In genomic region chr7:141915565-141915964, GRCh38 we compare ENCODE assay signal across 13 cellular contexts. TPM values are rescaled to one million over a fixed set of nuclear protein-coding genes. Genes with fewer than 3 reads are reported as not detected.
DNase-seq lines count a peak whose midpoint lies in the region; ATAC-seq and TF ChIP-seq lines count a peak whose summit lies in the region.
"Had no signal": no experiment of that assay in that cellular context is flagged by ENCODE, and none has a peak within 500 bp of the region (broad histone marks: within the 10 kb centered on the region; RNA-seq: fewer than 3 reads in every experiment).

No MANE protein-coding gene starts in this region.

- H3K9ac ChIP-seq in mesendoderm (ENCODE audit: low read length) = no peak overlapping the region
- no peak overlapping the region for H3K9ac ChIP-seq in GM23248
- H3K9ac ChIP-seq: BLaER1 had no signal

- DNase-seq in DMS53 treated with DMSO at 0.1 percent for 48 hours (lab: John Stamatoyannopoulos, UW; ENCODE audit: unreplicated experiment) = peak; percentile 92
- peak; percentile 53 for DNase-seq in RWPE2 (ENCODE audit: low spot score)
- peak; percentile 22 for DNase-seq in mesendoderm
- DNase-seq in GM23248 = no peak
- DNase-seq in stimulated activated naive CD4-positive, alpha-beta T cell (lab: John Stamatoyannopoulos, UW) = no peak
- DNase-seq: activated naive CD8-positive, alpha-beta T cell treated with anti-CD3 and anti-CD28 coated beads for 36 hours; NCI-H226; spleen had no signal

- H3K9me2 ChIP-seq in GM23248 (ENCODE audit: insufficient read depth) = no peaks in the 10 kb centered on the region

- H3K18ac ChIP-seq in mesendoderm (ENCODE audit: low read length) = no peak overlapping the region

- H3K4me2 ChIP-seq in mesendoderm (ENCODE audit: low read length) (no peak overlapping the region), GM23248 (ENCODE audit: unreplicated experiment) (no peak overlapping the region)
- H3K4me2 ChIP-seq: BLaER1 had no signal

- no peak overlapping the region for H4K5ac ChIP-seq in mesendoderm (ENCODE audit: low read length)

- H2AFZ ChIP-seq in GM23248 = no peak overlapping the region

- H3K4me3 ChIP-seq in RWPE2 (ENCODE audit: severe bottlenecking) = no peak overlapping the region
- H3K4me3 ChIP-seq in mesendoderm (ENCODE audit: low read length) = no peak overlapping the region
- H3K4me3 ChIP-seq in GM23248 = no peak overlapping the region
- H3K4me3 ChIP-seq: BLaER1, spleen had no signal

- H2BK5ac ChIP-seq in mesendoderm (ENCODE audit: low read length) = no peak overlapping the region

- no peaks in the 10 kb centered on the region for H4K20me1 ChIP-seq in GM23248 (ENCODE audit: insufficient read depth)
- H4K20me1 ChIP-seq: BLaER1 had no signal

- H3K9me3 ChIP-seq in RWPE2 (ENCODE audit: severe bottlenecking) = no peaks in the 10 kb centered on the region
- no peaks in the 10 kb centered on the region for H3K9me3 ChIP-seq in GM23248 (ENCODE audit: low read depth)
- H3K9me3 ChIP-seq: BLaER1, spleen had no signal

- no peak overlapping the region for H2BK120ac ChIP-seq in mesendoderm (ENCODE audit: low read depth, low read length)

- H3K23ac ChIP-seq in mesendoderm (ENCODE audit: low read length) = no peak overlapping the region

- ATAC-seq in HG02610 (IDR thresholded peaks at IDR 0.05; ENCODE audit: unreplicated experiment) (peak; percentile 71), RWPE2 (ENCODE audit: low read depth) (peak; percentile 89), GM18520 (IDR thresholded peaks at IDR 0.05; ENCODE audit: unreplicated experiment) (no peak), GM19035 (IDR thresholded peaks at IDR 0.05; ENCODE audit: unreplicated experiment) (no peak)
- ATAC-seq: left lobe of liver had no signal

- in situ Hi-C loops in GM23248 (cut with MboI) = no loop called here

- no peak overlapping the region for H4K8ac ChIP-seq in mesendoderm (ENCODE audit: low read depth, low read length)

- H3K79me2 ChIP-seq in mesendoderm (ENCODE audit: control insufficient read depth, insufficient read depth, low read length) (no peaks in the 10 kb centered on the region), GM23248 (ENCODE audit: insufficient read depth) (no peaks in the 10 kb centered on the region)

- H3F3A ChIP-seq in GM23248 (ENCODE audit: insufficient read depth) = no peaks in the 10 kb centered on the region

- no peaks in the 10 kb centered on the region for H3K79me1 ChIP-seq in mesendoderm (ENCODE audit: low read length)

- no peak overlapping the region for H2BK15ac ChIP-seq in mesendoderm (replicated peaks; ENCODE audit: low read depth)

- no peaks in the 10 kb centered on the region for H3K27me3 ChIP-seq in RWPE2 (ENCODE audit: insufficient read depth, poor library complexity, severe bottlenecking)
- no peaks in the 10 kb centered on the region for H3K27me3 ChIP-seq in mesendoderm (ENCODE audit: insufficient read depth, low read length, poor library complexity)
- no peaks in the 10 kb centered on the region for H3K27me3 ChIP-seq in GM23248 (replicated peaks; ENCODE audit: insufficient read depth)
- H3K27me3 ChIP-seq: BLaER1, spleen had no signal

- no peak for TF ChIP-seq CTCF in RWPE2 (IDR thresholded peaks at IDR 0.05; ENCODE audit: poor library complexity, severe bottlenecking)

- H3K36me3 ChIP-seq in RWPE2 (ENCODE audit: low read depth) = no peaks in the 10 kb centered on the region
- H3K36me3 ChIP-seq in mesendoderm (ENCODE audit: control insufficient read depth, insufficient read depth, low read length) = no peaks in the 10 kb centered on the region
- no peaks in the 10 kb centered on the region for H3K36me3 ChIP-seq in GM23248 (ENCODE audit: low read depth)
- H3K36me3 ChIP-seq: BLaER1, spleen had no signal

- no peak overlapping the region for H2AK5ac ChIP-seq in mesendoderm (ENCODE audit: low read length)

- H3K27ac ChIP-seq in RWPE2 (ENCODE audit: poor library complexity, severe bottlenecking) = no peak overlapping the region
- no peak overlapping the region for H3K27ac ChIP-seq in mesendoderm (ENCODE audit: low read depth, low read length)
- no peak overlapping the region for H3K27ac ChIP-seq in GM23248
- H3K27ac ChIP-seq: BLaER1, spleen had no signal

- no CpG with 5 or more reads among the region's 2 CpGs for WGBS in mesendoderm (ENCODE audit: extremely low coverage, insufficient coverage, low lambda C conversion rate)
- WGBS in GM23248 (ENCODE audit: low coverage in 1 of 2, low lambda C conversion rate in 2 of 2, missing lambda C conversion rate in 2 of 2), 2 experiments = 36 to 46% methylated on average over 2 of the region's 2 CpGs

- no peak overlapping the region for H3K4ac ChIP-seq in mesendoderm (ENCODE audit: low read depth, low read length)

- H3K56ac ChIP-seq in mesendoderm (ENCODE audit: low read length) = no peak overlapping the region

- H3K4me1 ChIP-seq in RWPE2 (ENCODE audit: insufficient read depth, poor library complexity, severe bottlenecking) (peaks cover 6% of the 10 kb centered on the region), mesendoderm (ENCODE audit: control insufficient read depth, low read depth, low read length) (no peaks in the 10 kb centered on the region), GM23248 (ENCODE audit: insufficient read depth) (no peaks in the 10 kb centered on the region)

RNA-seq across cellular contexts. Expression of gene OR9A4, which starts 0.6 kb away (rescaled TPM):
- polyA plus RNA-seq in mesendoderm (2013, experiment 1 of 2) = not detected
- not detected for polyA plus RNA-seq in mesendoderm (2013, experiment 2 of 2)
- total RNA-seq in GM23248 (2014; rRNA removed; shearing (Covaris generic)) = not detected in 2 replicates
- not detected in 2 replicates for polyA plus RNA-seq in GM23248 (2016; fragmentation: Nextera tagmentation; extraction: Ambion mirVana)
- total RNA-seq: activated naive CD8-positive, alpha-beta T cell treated with anti-CD3 and anti-CD28 coated beads for 36 hours; left lobe of liver; spleen had no signal
- polyA plus RNA-seq: spleen had no signal

RNA-seq across cellular contexts. Expression of gene CLEC5A, which starts 31.2 kb away (rescaled TPM):
- polyA plus RNA-seq in mesendoderm (2013, experiment 1 of 2) = not detected
- polyA plus RNA-seq in mesendoderm (2013, experiment 2 of 2) = 0.07 TPM
- not detected in 2 replicates for total RNA-seq in GM23248 (2014; rRNA removed; shearing (Covaris generic))
- polyA plus RNA-seq in GM23248 (2016; fragmentation: Nextera tagmentation; extraction: Ambion mirVana) = not detected in 2 replicates
- total RNA-seq: activated naive CD8-positive, alpha-beta T cell treated with anti-CD3 and anti-CD28 coated beads for 36 hours had no signal

RNA-seq across cellular contexts. Expression of gene TAS2R38, which starts 58.0 kb away (rescaled TPM):
- not detected for polyA plus RNA-seq in mesendoderm (2013, experiment 1 of 2)
- not detected for polyA plus RNA-seq in mesendoderm (2013, experiment 2 of 2)
- not detected in 2 replicates for total RNA-seq in GM23248 (2014; rRNA removed; shearing (Covaris generic))
- not detected in 2 replicates for polyA plus RNA-seq in GM23248 (2016; fragmentation: Nextera tagmentation; extraction: Ambion mirVana)
- total RNA-seq: activated naive CD8-positive, alpha-beta T cell treated with anti-CD3 and anti-CD28 coated beads for 36 hours; left lobe of liver; spleen had no signal
- polyA plus RNA-seq: spleen had no signal

Comparison
In these comparisons a context has a peak if more than half of its experiments do, and no peak if none do; other contexts are left out.
1. DNase-seq: peak in DMS53 treated with DMSO at 0.1 percent for 48 hours (single experiment), RWPE2 (single experiment) and mesendoderm (single experiment); none in GM23248 (single experiment) and stimulated activated naive CD4-positive, alpha-beta T cell (0 of 6).
2. ATAC-seq: peak in HG02610 (single experiment) and RWPE2 (single experiment); none in GM18520 (single experiment) and GM19035 (single experiment).